In genomic region chr16:59259074-59259963, GRCh38 we compare ENCODE assay signal across 17 cellular contexts.
A peak's percentile ranks its signal among the peaks of the same experiment; 100 is the strongest.
DNase-seq lines count a peak whose midpoint lies in the region; ATAC-seq, FAIRE-seq and TF ChIP-seq lines count a peak whose summit lies in the region.
"Had no signal": no experiment of that assay in that cellular context is flagged by ENCODE, and none has a peak within 500 bp of the region (broad histone marks: within the 10 kb centered on the region; RNA-seq: fewer than 3 reads in every experiment).

No MANE protein-coding gene starts in this region.

- peak; percentile 63 for ATAC-seq in activated CD8-positive, alpha-beta T cell treated with anti-CD3 and anti-CD28 coated beads, Interleukin-2, amount 10 ng/mL, durations not matched to agents 7 days and 5 days
- ATAC-seq in natural killer cell treated with Interleukin-12 subunit alpha and Interleukin-12 subunit beta and Interleukin-15 and Interleukin-18, amount 100 ng/mL, for 72 hours: peak; percentile 82 to 86
- ATAC-seq in pancreas (no peak), GM19035 (IDR thresholded peaks at IDR 0.05; ENCODE audit: unreplicated experiment) (no peak)
- ATAC-seq: activated CD4-positive, CD25-positive, alpha-beta regulatory T cell treated with anti-CD3 and anti-CD28 coated beads, Interleukin-2, amount 50 U/mL, for 24 hours; sciatic nerve had no signal

- peak; percentile 14 for DNase-seq in GM13976 (ENCODE audit: low spot score)
- DNase-seq in Kasumi-1 (lab: John Stamatoyannopoulos, UW): peak; percentile 36 to 37
- DNase-seq in activated CD8-positive, alpha-beta T cell treated with anti-CD3 and anti-CD28 coated beads, Interleukin-2, amount 10 ng/mL, durations not matched to agents 7 days and 5 days: peak; percentile 44
- peak; percentile 64 for DNase-seq in natural killer cell treated with Interleukin-12 subunit alpha and Interleukin-12 subunit beta and Interleukin-15 and Interleukin-18, amount 100 ng/mL, for 72 hours (ENCODE audit: low spot score)
- no peak for DNase-seq in esophagus muscularis mucosa (ENCODE audit: extremely low spot score)
- no peak for DNase-seq in pons (ENCODE audit: low spot score)
- no peak for DNase-seq in pancreas
- DNase-seq: amniotic stem cell, foreskin melanocyte, islet precursor cell, NCI-H1105, NCI-H524 treated with DMSO at 0.1 percent for 48 hours, testis had no signal

- H3K36me3 Mint-ChIP-seq in activated CD8-positive, alpha-beta T cell treated with anti-CD3 and anti-CD28 coated beads, Interleukin-2, amount 10 ng/mL, durations not matched to agents 7 days and 5 days (ENCODE audit: low read depth): no peaks in the 10 kb centered on the region
- no peaks in the 10 kb centered on the region for H3K36me3 Mint-ChIP-seq in natural killer cell treated with Interleukin-12 subunit alpha and Interleukin-12 subunit beta and Interleukin-15 and Interleukin-18, amount 100 ng/mL, for 72 hours

- no peak for TF ChIP-seq POLR2A in esophagus muscularis mucosa (IDR thresholded peaks at IDR 0.05; ENCODE audit: low read depth)

- TF ChIP-seq CTCF in GM13976 (IDR thresholded peaks at IDR 0.05; ENCODE audit: borderline replicate concordance, control extremely low read depth, extremely low read depth, insufficient read depth, missing control alignments): no peak
- TF ChIP-seq CTCF in esophagus muscularis mucosa (IDR thresholded peaks at IDR 0.05): no peak
- TF ChIP-seq CTCF in pancreas (IDR thresholded peaks at IDR 0.05): no peak

- H3K27ac Mint-ChIP-seq in activated CD8-positive, alpha-beta T cell treated with anti-CD3 and anti-CD28 coated beads, Interleukin-2, amount 10 ng/mL, durations not matched to agents 7 days and 5 days: peak overlapping the region; percentile 43
- H3K27ac Mint-ChIP-seq in natural killer cell treated with Interleukin-12 subunit alpha and Interleukin-12 subunit beta and Interleukin-15 and Interleukin-18, amount 100 ng/mL, for 72 hours: peak overlapping the region; percentile 60 to 79

- H3K27ac ChIP-seq in esophagus muscularis mucosa (replicated peaks in 1 of 4) (no peak overlapping the region), pancreas (no peak overlapping the region)
- H3K27ac ChIP-seq: SK-N-MC, testis had no signal

- CTCF ChIA-PET in activated CD8-positive, alpha-beta T cell treated with anti-CD3 and anti-CD28 coated beads, Interleukin-2, amount 10 ng/mL, durations not matched to agents 7 days and 5 days (lab: Charles Lee): no interaction called here

- H3K9me3 ChIP-seq in esophagus muscularis mucosa: no peaks in the 10 kb centered on the region
- no peaks in the 10 kb centered on the region for H3K9me3 ChIP-seq in pancreas
- H3K9me3 ChIP-seq: testis had no signal

- no peaks in the 10 kb centered on the region for H3K9me3 Mint-ChIP-seq in activated CD8-positive, alpha-beta T cell treated with anti-CD3 and anti-CD28 coated beads, Interleukin-2, amount 10 ng/mL, durations not matched to agents 7 days and 5 days (ENCODE audit: insufficient read depth)
- H3K9me3 Mint-ChIP-seq in natural killer cell treated with Interleukin-12 subunit alpha and Interleukin-12 subunit beta and Interleukin-15 and Interleukin-18, amount 100 ng/mL, for 72 hours: peaks cover 4% of the 10 kb centered on the region

- H3K27me3 ChIP-seq in esophagus muscularis mucosa (no peaks in the 10 kb centered on the region), pancreas (peaks cover 0 to 3% (median 0%) of the 10 kb centered on the region in 4 donors)
- H3K27me3 ChIP-seq: testis had no signal

- H3K36me3 ChIP-seq in esophagus muscularis mucosa: no peaks in the 10 kb centered on the region
- H3K36me3 ChIP-seq in pancreas: no peaks in the 10 kb centered on the region

- H3K4me1 ChIP-seq in esophagus muscularis mucosa (no peaks in the 10 kb centered on the region), pancreas (no peaks in the 10 kb centered on the region)
- H3K4me1 ChIP-seq: testis had no signal

- H3K4me3 Mint-ChIP-seq in activated CD8-positive, alpha-beta T cell treated with anti-CD3 and anti-CD28 coated beads, Interleukin-2, amount 10 ng/mL, durations not matched to agents 7 days and 5 days: peak overlapping the region; percentile 35
- peak overlapping the region; percentile 67 for H3K4me3 Mint-ChIP-seq in natural killer cell treated with Interleukin-12 subunit alpha and Interleukin-12 subunit beta and Interleukin-15 and Interleukin-18, amount 100 ng/mL, for 72 hours

- in situ Hi-C loops in GM13976 (cut with MboI; ENCODE audit: low sequenced_read_pairs, unreplicated experiment): no loop called here

- POLR2A ChIA-PET in activated CD8-positive, alpha-beta T cell treated with anti-CD3 and anti-CD28 coated beads, Interleukin-2, amount 10 ng/mL, durations not matched to agents 7 days and 5 days (lab: Charles Lee): no interaction called here

- H3K4me1 Mint-ChIP-seq in activated CD8-positive, alpha-beta T cell treated with anti-CD3 and anti-CD28 coated beads, Interleukin-2, amount 10 ng/mL, durations not matched to agents 7 days and 5 days (ENCODE audit: low read depth): peaks cover 14% of the 10 kb centered on the region
- H3K4me1 Mint-ChIP-seq in natural killer cell treated with Interleukin-12 subunit alpha and Interleukin-12 subunit beta and Interleukin-15 and Interleukin-18, amount 100 ng/mL, for 72 hours (ENCODE audit: low read depth in 2 of 2): peaks cover 22 to 24% of the 10 kb centered on the region in 2 donors

- TF ChIP-seq EP300 in esophagus muscularis mucosa (IDR thresholded peaks at IDR 0.05): no peak

- no peak overlapping the region for H3K4me3 ChIP-seq in esophagus muscularis mucosa
- H3K4me3 ChIP-seq in pancreas: no peak overlapping the region
- H3K4me3 ChIP-seq: SK-N-MC, testis had no signal

- H3K27me3 Mint-ChIP-seq in activated CD8-positive, alpha-beta T cell treated with anti-CD3 and anti-CD28 coated beads, Interleukin-2, amount 10 ng/mL, durations not matched to agents 7 days and 5 days (ENCODE audit: low read depth): no peaks in the 10 kb centered on the region
- H3K27me3 Mint-ChIP-seq in natural killer cell treated with Interleukin-12 subunit alpha and Interleukin-12 subunit beta and Interleukin-15 and Interleukin-18, amount 100 ng/mL, for 72 hours: peaks cover 0 to 16% of the 10 kb centered on the region in 2 donors

- intact Hi-C loops in esophagus muscularis mucosa (cut with DNase I) (no loop called here), pancreas (cut with DNase I) (no loop called here)

- no peak for FAIRE-seq in pancreas (lab: Jason Lieb, UNC)

- WGBS in esophagus muscularis mucosa: 73% methylated on average over 18 of the region's 18 CpGs
- WGBS in pancreas, 2 donors: 49 to 59% methylated on average over 18 of the region's 18 CpGs

Comparison
In these comparisons a context has a peak if more than half of its experiments do, and no peak if none do; other contexts are left out.
1. DNase-seq: peak in GM13976 (single experiment), Kasumi-1 (2 of 2), activated CD8-positive, alpha-beta T cell treated with anti-CD3 and anti-CD28 coated beads, Interleukin-2, amount 10 ng/mL, durations not matched to agents 7 days and 5 days (single experiment) and natural killer cell treated with Interleukin-12 subunit alpha and Interleukin-12 subunit beta and Interleukin-15 and Interleukin-18, amount 100 ng/mL, for 72 hours (single experiment); none in esophagus muscularis mucosa (single experiment), pons (single experiment) and pancreas (0 of 6).
2. ATAC-seq: peak in activated CD8-positive, alpha-beta T cell treated with anti-CD3 and anti-CD28 coated beads, Interleukin-2, amount 10 ng/mL, durations not matched to agents 7 days and 5 days (single experiment) and natural killer cell treated with Interleukin-12 subunit alpha and Interleukin-12 subunit beta and Interleukin-15 and Interleukin-18, amount 100 ng/mL, for 72 hours (2 of 2); none in pancreas (0 of 4) and GM19035 (single experiment).